ENCODE assay signal across 1 cellular context in the genomic region with DNA sequence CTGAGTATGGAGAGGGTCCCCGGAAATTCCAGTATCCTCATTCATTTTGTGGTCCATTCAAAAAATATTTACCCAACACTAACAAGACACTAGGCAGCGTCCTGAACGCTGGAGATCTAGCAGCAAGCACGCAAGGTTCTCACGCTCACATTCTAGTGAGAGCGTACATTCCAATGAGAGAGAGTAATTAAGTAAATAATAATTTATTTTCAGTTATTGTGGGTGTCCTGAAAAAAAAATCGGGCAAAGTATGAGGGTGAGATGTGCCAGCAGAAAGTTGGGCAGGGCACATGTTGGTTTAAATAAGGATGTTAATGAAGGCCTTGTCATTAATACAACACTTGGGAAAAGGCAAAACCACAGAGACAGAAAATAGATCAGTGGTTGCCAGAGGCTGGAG.
TF ChIP-seq lines count a peak whose summit lies in the region.

No MANE protein-coding gene starts in this region.

TF ChIP-seq in SK-N-SH, 30 proteins besides CTCF, POLR2A, EP300 and RAD21 (continued from another document):
- TF ChIP-seq POLR2AphosphoS5 (IDR thresholded peaks at IDR 0.05; ENCODE audit: low read depth, low read length) (no peak), FOSL2 (IDR thresholded peaks at IDR 0.05; ENCODE audit: borderline replicate concordance, low read depth) (no peak), SIN3A (IDR thresholded peaks at IDR 0.05; ENCODE audit: borderline replicate concordance, low read depth, low read length) (no peak), NRF1 (IDR thresholded peaks at IDR 0.05; ENCODE audit: low read depth, low read length) (no peak)
- TF ChIP-seq, protein P1, sequence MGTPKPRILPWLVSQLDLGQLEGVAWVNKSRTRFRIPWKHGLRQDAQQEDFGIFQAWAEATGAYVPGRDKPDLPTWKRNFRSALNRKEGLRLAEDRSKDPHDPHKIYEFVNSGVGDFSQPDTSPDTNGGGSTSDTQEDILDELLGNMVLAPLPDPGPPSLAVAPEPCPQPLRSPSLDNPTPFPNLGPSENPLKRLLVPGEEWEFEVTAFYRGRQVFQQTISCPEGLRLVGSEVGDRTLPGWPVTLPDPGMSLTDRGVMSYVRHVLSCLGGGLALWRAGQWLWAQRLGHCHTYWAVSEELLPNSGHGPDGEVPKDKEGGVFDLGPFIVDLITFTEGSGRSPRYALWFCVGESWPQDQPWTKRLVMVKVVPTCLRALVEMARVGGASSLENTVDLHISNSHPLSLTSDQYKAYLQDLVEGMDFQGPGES (IDR thresholded peaks at IDR 0.05; ENCODE audit: low read depth, low read length), result no peak
- TF ChIP-seq, protein P2, sequence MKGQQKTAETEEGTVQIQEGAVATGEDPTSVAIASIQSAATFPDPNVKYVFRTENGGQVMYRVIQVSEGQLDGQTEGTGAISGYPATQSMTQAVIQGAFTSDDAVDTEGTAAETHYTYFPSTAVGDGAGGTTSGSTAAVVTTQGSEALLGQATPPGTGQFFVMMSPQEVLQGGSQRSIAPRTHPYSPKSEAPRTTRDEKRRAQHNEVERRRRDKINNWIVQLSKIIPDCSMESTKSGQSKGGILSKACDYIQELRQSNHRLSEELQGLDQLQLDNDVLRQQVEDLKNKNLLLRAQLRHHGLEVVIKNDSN (IDR thresholded peaks at IDR 0.05; ENCODE audit: borderline replicate concordance, low read depth), result no peak
- TF ChIP-seq, protein P3, sequence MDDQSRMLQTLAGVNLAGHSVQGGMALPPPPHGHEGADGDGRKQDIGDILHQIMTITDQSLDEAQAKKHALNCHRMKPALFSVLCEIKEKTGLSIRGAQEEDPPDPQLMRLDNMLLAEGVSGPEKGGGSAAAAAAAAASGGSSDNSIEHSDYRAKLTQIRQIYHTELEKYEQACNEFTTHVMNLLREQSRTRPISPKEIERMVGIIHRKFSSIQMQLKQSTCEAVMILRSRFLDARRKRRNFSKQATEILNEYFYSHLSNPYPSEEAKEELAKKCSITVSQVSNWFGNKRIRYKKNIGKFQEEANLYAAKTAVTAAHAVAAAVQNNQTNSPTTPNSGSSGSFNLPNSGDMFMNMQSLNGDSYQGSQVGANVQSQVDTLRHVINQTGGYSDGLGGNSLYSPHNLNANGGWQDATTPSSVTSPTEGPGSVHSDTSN (IDR thresholded peaks at IDR 0.05), result no peak
TF ChIP-seq in SK-N-SH: peak in this region for 0.
